In genomic region chr22:32475428-32476010, GRCh38 we compare ENCODE assay signal across 9 cellular contexts. TPM values are rescaled to one million over a fixed set of nuclear protein-coding genes. Genes with fewer than 3 reads are reported as not detected.
DNase-seq lines count a peak whose midpoint lies in the region; ATAC-seq and TF ChIP-seq lines count a peak whose summit lies in the region.
"Had no signal": no experiment of that assay in that cellular context is flagged by ENCODE, and none has a peak within 500 bp of the region (broad histone marks: within the 10 kb centered on the region; RNA-seq: fewer than 3 reads in every experiment).

No MANE protein-coding gene starts in this region.

- peaks cover 27% of the 10 kb centered on the region; the same call in 1 of the 2 replicates for H4K20me1 ChIP-seq in DND-41 (ENCODE audit: insufficient read depth, low read length)

- intact Hi-C loops in psoas muscle (cut with DNase I) = loop anchor here in 1 of 2 donors (2.0 kb wide), 1 partner anchor 63 kb away; the partner anchor contains the start of gene RTCB

- H3K36me3 ChIP-seq in DND-41 (ENCODE audit: insufficient read depth, low read length) = peaks cover 15% of the 10 kb centered on the region
- no peaks in the 10 kb centered on the region for H3K36me3 ChIP-seq in psoas muscle (ENCODE audit: insufficient read depth in 1 of 2, low read depth in 1 of 2)

- H2AFZ ChIP-seq in DND-41 (ENCODE audit: low read depth, low read length) = peak overlapping the region; percentile 84

- H3K4me1 ChIP-seq in DND-41 (ENCODE audit: insufficient read depth, low read length) (peaks cover 27% of the 10 kb centered on the region), psoas muscle (peaks cover 30% of the 10 kb centered on the region)

- H3K79me2 ChIP-seq in DND-41 (ENCODE audit: insufficient read depth, low read length) = peaks cover 60% of the 10 kb centered on the region

- H3K27me3 ChIP-seq in DND-41 (ENCODE audit: insufficient read depth, low read length, poor library complexity) = no peaks in the 10 kb centered on the region
- no peaks in the 10 kb centered on the region for H3K27me3 ChIP-seq in psoas muscle (ENCODE audit: insufficient read depth in 3 of 3, low read length in 2 of 3)

- WGBS in psoas muscle, 3 donors = 0 to 1% (median 1%) methylated on average over 19 of the region's 19 CpGs

- peak; percentile 10; the same call in 1 of the 3 replicates for ATAC-seq in DND-41 (ENCODE audit: insufficient read depth, low read depth)
- peak; percentile 26 for ATAC-seq in GM21360 (IDR thresholded peaks at IDR 0.05; ENCODE audit: unreplicated experiment)
- ATAC-seq in psoas muscle = peak in 2 of 4 donors; percentile 27 to 43
- ATAC-seq in HG02970 (IDR thresholded peaks at IDR 0.05; ENCODE audit: low FRiP score, unreplicated experiment) = no peak

- H3K9ac ChIP-seq in DND-41 (ENCODE audit: low read depth, low read length) = peak overlapping the region; percentile 96

- H3K9me3 ChIP-seq in DND-41 (ENCODE audit: insufficient read depth, low read length, severe bottlenecking) (no peaks in the 10 kb centered on the region), psoas muscle (no peaks in the 10 kb centered on the region)

- no peak for TF ChIP-seq CTCF in DND-41 (IDR thresholded peaks at IDR 0.05; ENCODE audit: borderline replicate concordance, extremely low read depth, low read length, poor library complexity, severe bottlenecking)
- TF ChIP-seq CTCF in psoas muscle (IDR thresholded peaks at IDR 0.05) = no peak

- peak overlapping the region; percentile 79 for H3K4me2 ChIP-seq in DND-41 (ENCODE audit: insufficient read depth, low read length)

- peak overlapping the region; percentile 67 to 85 for H3K4me3 ChIP-seq in DND-41 (ENCODE audit: low read depth in 1 of 2, low read length in 2 of 2)
- H3K4me3 ChIP-seq in psoas muscle = peak overlapping the region; percentile 97

- DNase-seq in DND-41 (peak; percentile 44), NCI-H1105 (lab: John Stamatoyannopoulos, UW) (peak; percentile 11), hypothalamus (lab: John Stamatoyannopoulos, UW) (peak in 32 of 51 donors; percentile 11 to 85 (median 34)), psoas muscle (no peak), ureter (ENCODE audit: low spot score) (no peak)

- peak overlapping the region; percentile 91 for H3K27ac ChIP-seq in DND-41 (ENCODE audit: low read length)
- peak overlapping the region; percentile 97 for H3K27ac ChIP-seq in angular gyrus (ENCODE audit: low read depth, low read length)
- H3K27ac ChIP-seq in psoas muscle = peak overlapping the region; percentile 99

RNA-seq across cellular contexts. Expression of gene FBXO7, which starts 0.9 kb away (rescaled TPM):
- total RNA-seq in psoas muscle (10 to 100 TPM; 28.2 to 34.4 (median 28.6) TPM), ureter (85.0 TPM)
- polyA plus RNA-seq in psoas muscle = 10 to 100 TPM; 25.6 to 49.8 (median 25.7) TPM

RNA-seq across cellular contexts. Expression of gene BPIFC, which starts 11.3 kb away (rescaled TPM):
- total RNA-seq in psoas muscle (not detected), ureter (not detected)
- under 1 TPM in 1 of 3 donors, not detected in 2; 0.01 TPM for polyA plus RNA-seq in psoas muscle
- total RNA-seq: activated CD8-positive, alpha-beta memory T cell treated with anti-CD3 and anti-CD28 coated beads for 36 hours had no signal

Comparison
In these comparisons a context has a peak if more than half of its experiments do, and no peak if none do; other contexts are left out.
1. DNase-seq: peak in DND-41 (single experiment), NCI-H1105 (single experiment) and hypothalamus (32 of 51); none in psoas muscle (0 of 2) and ureter (single experiment).
2. Peak in every context shown above with its lines, with median percentiles within 50 percentile points of each other: H3K27ac ChIP-seq.